8 cellular contexts compared by ENCODE assay signal in the genomic region with DNA sequence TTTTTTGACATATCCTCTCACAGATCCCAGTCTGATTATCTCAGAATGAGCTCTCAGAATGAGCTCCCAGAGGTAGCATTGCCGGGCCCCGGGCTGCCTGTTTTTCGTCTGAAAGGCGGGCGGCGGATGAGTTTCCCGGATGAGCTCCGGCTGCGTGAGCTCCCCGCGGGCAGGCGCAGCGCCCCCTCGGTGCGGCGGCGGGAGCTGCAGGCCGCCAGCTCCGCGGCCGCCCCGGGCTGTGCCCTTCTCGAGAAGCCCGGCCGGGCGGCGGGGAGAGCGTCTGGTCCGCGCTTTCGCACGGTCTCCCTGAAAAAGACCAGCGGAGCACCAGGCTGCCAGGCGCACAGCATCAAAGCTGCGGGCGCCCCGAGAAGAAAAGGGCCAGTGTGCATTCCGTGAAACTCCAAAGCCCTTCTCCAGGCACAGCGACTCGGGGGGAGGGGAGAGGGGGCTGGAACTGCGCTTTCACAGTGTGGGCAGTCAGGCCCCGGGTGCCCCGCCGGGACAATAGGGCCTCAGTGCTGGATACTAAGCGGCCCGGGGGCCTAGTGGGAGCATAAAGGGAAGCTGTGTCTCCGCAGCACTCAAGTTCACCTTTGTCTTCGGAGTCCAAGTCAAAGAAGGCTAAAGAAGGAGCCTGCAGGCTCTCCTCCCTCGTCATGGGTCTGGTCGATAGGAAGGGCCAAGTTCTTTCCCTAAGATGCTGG. TPM values are rescaled to one million over a fixed set of nuclear protein-coding genes. Genes with fewer than 3 reads are reported as not detected.
DNase-seq lines count a peak whose midpoint lies in the region; ATAC-seq and TF ChIP-seq lines count a peak whose summit lies in the region.

No MANE protein-coding gene starts in this region.

- peaks cover 55% of the 10 kb centered on the region for H3K4me1 Mint-ChIP-seq in neural crest cell
- peaks cover 6% of the 10 kb centered on the region for H3K4me1 Mint-ChIP-seq in stimulated activated naive CD8-positive, alpha-beta T cell treated with anti-CD3 and anti-CD28 coated beads, Interleukin-15, amount 100 ng/mL, for 72 hours

- H3K4me3 ChIP-seq in Jurkat, Clone E6-1 (ENCODE audit: low read length), result peak overlapping the region; percentile 52
- H3K4me3 ChIP-seq in fibroblast of villous mesenchyme (ENCODE audit: low read depth, low read length), result peak overlapping the region; percentile 59

- peak; percentile 29 for DNase-seq in DMS153 (lab: John Stamatoyannopoulos, UW)
- peak; percentile 55 for DNase-seq in Jurkat, Clone E6-1 (ENCODE audit: low read depth, low spot score)
- DNase-seq in RPMI8226, result peak; percentile 91
- peak; percentile 57 for DNase-seq in activated effector memory CD4-positive, alpha-beta T cell treated with Interleukin-2 at 50 U/mL for 16 hours
- DNase-seq in fibroblast of villous mesenchyme (ENCODE audit: low read depth), result peak; percentile 77
- DNase-seq in neural crest cell (ENCODE audit: low read depth, low spot score), result peak; percentile 86
- DNase-seq in stimulated activated naive CD8-positive, alpha-beta T cell treated with anti-CD3 and anti-CD28 coated beads, Interleukin-15, amount 100 ng/mL, for 72 hours, result peak; percentile 77 to 84

- H3K27me3 Mint-ChIP-seq in neural crest cell (ENCODE audit: low read depth), result no peaks in the 10 kb centered on the region
- H3K27me3 Mint-ChIP-seq in stimulated activated naive CD8-positive, alpha-beta T cell treated with anti-CD3 and anti-CD28 coated beads, Interleukin-15, amount 100 ng/mL, for 72 hours, result peaks cover 54% of the 10 kb centered on the region

- H3K36me3 Mint-ChIP-seq in neural crest cell (ENCODE audit: low read depth), result no peaks in the 10 kb centered on the region

- H3K4me3 Mint-ChIP-seq in neural crest cell, result peak overlapping the region; percentile 87
- H3K4me3 Mint-ChIP-seq in stimulated activated naive CD8-positive, alpha-beta T cell treated with anti-CD3 and anti-CD28 coated beads, Interleukin-15, amount 100 ng/mL, for 72 hours, result peak overlapping the region; percentile 58 to 73

- TF ChIP-seq CTCF in fibroblast of villous mesenchyme (IDR thresholded peaks at IDR 0.05; ENCODE audit: insufficient read depth, low read depth, low read length) (peak; percentile 74), neural crest cell (conservative IDR thresholded peaks at IDR 0.05) (peak; percentile 92)

- peak overlapping the region; percentile 98 for H3K27ac Mint-ChIP-seq in neural crest cell (ENCODE audit: unreplicated experiment)
- H3K27ac Mint-ChIP-seq in stimulated activated naive CD8-positive, alpha-beta T cell treated with anti-CD3 and anti-CD28 coated beads, Interleukin-15, amount 100 ng/mL, for 72 hours, result peak overlapping the region in 1 of 2 donors; percentile 87

- H3K9me3 Mint-ChIP-seq in neural crest cell, result no peaks in the 10 kb centered on the region
- H3K9me3 Mint-ChIP-seq in stimulated activated naive CD8-positive, alpha-beta T cell treated with anti-CD3 and anti-CD28 coated beads, Interleukin-15, amount 100 ng/mL, for 72 hours, result no peaks in the 10 kb centered on the region

- peak; percentile 96 for ATAC-seq in GM21619 (IDR thresholded peaks at IDR 0.05; ENCODE audit: unreplicated experiment)
- peak; percentile 97 for ATAC-seq in stimulated activated naive CD8-positive, alpha-beta T cell treated with anti-CD3 and anti-CD28 coated beads, Interleukin-15, amount 100 ng/mL, for 72 hours

RNA-seq across cellular contexts. Expression of a gene that starts 12.1 kb away (rescaled TPM):
- 1.0 TPM for polyA plus RNA-seq in Jurkat, Clone E6-1 (2012; ENCODE audit: insufficient read depth, insufficient read length)
- total RNA-seq in fibroblast of villous mesenchyme (2.3 and 3.5 TPM in 2 replicates), neural crest cell (4.9 and 5.0 TPM in 2 replicates)

Comparison
In these comparisons a context has a peak if more than half of its experiments do, and no peak if none do; other contexts are left out.
1. Peak in every context shown above with its lines: DNase-seq, ATAC-seq and H3K4me3 ChIP-seq.
2. DNase-seq: peak in every context shown above with its lines; median percentile 91 in RPMI8226; 86 in neural crest cell; 80 in stimulated activated naive CD8-positive, alpha-beta T cell treated with anti-CD3 and anti-CD28 coated beads, Interleukin-15, amount 100 ng/mL, for 72 hours; 77 in fibroblast of villous mesenchyme; 57 in activated effector memory CD4-positive, alpha-beta T cell treated with Interleukin-2 at 50 U/mL for 16 hours; 55 in Jurkat, Clone E6-1; 29 in DMS153.